26 cellular contexts compared by ENCODE assay signal in the genomic region with DNA sequence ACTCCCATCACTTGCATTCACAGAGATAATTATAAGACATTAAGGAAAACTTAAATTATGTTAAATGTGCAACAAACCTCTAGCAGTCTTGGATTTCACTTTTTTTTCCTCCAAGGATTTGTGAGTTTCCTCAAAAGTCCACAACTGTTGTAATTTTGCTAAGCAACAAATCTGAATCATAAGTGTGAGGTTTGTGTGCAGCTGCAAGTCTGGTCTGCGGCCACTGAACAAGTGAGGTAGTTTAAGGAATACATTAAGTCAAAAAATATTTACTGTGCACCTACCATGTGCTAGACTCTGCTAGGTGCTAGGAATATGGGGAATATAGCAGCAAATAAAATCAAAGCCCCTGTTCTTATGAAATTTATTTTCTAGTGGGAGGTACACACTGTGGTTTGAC.
"Had no signal": no experiment of that assay in that cellular context is flagged by ENCODE, and none has a peak within 500 bp of the region (broad histone marks: within the 10 kb centered on the region; RNA-seq: fewer than 3 reads in every experiment).

No MANE protein-coding gene starts in this region.

- ATAC-seq: activated CD8-positive, alpha-beta T cell treated with anti-CD3 and anti-CD28 coated beads, Interleukin-2, amount 10 ng/mL, durations not matched to agents 7 days and 5 days; activated naive CD8-positive, alpha-beta T cell treated with anti-CD3 and anti-CD28 coated beads, Interleukin-2, amount 50 U/mL, for 24 hours; body of pancreas; left cardiac atrium; SK-N-SH treated with all-trans-retinoic acid at 6 μM for 48 hours; T-cell had no signal

- H3K27ac ChIP-seq: body of pancreas, stomach, testis, upper lobe of left lung, WERI-Rb-1 had no signal

- H3K9me3 Mint-ChIP-seq: activated CD4-positive, alpha-beta T cell treated with anti-CD3 and anti-CD28 coated beads, Interleukin-2, amount 10 ng/mL, durations not matched to agents 7 days and 5 days; activated naive CD8-positive, alpha-beta T cell treated with anti-CD3 and anti-CD28 coated beads, Interleukin-2, amount 50 U/mL, for 24 hours; T-cell; T-helper 2 cell treated with Interferon-gamma antibody and Interleukin-4, amounts not matched to agents 5 μg/mL and 100 μg/mL, for 36 hours had no signal

- H3K4me3 ChIP-seq: body of pancreas, stomach, testis, upper lobe of left lung had no signal

- DNase-seq: activated CD4-positive, alpha-beta T cell treated with anti-CD3 and anti-CD28 coated beads, Interleukin-2, amount 10 ng/mL, durations not matched to agents 7 days and 5 days; activated CD4-positive, CD25-positive, alpha-beta regulatory T cell treated with anti-CD3 and anti-CD28 coated beads, Interleukin-2, amount 50 U/mL, for 72 hours; activated CD8-positive, alpha-beta T cell treated with anti-CD3 and anti-CD28 coated beads, Interleukin-2, amount 10 ng/mL, durations not matched to agents 7 days and 5 days; activated gamma-delta T cell; activated naive CD4-positive, alpha-beta T cell treated with anti-CD3 and anti-CD28 coated beads, Interleukin-2, amount 50 U/mL, for 16 hours; activated naive CD8-positive, alpha-beta T cell treated with anti-CD3 and anti-CD28 coated beads, Interleukin-2, amount 50 U/mL, for 24 hours; body of pancreas; caudate nucleus; dermis blood vessel endothelial cell; effector CD8-positive, alpha-beta T cell; hippocampal formation; left cardiac atrium; posterior cingulate gyrus; retina; stimulated activated CD4-positive, alpha-beta T cell treated with anti-CD3 and anti-CD28 coated beads, Interleukin-12 subunit alpha, Interleukin-12 subunit beta, amount 100 ng/mL, for 4 hours; stomach; T-cell; testis; upper lobe of left lung; WERI-Rb-1 had no signal

- H3K36me3 ChIP-seq: stomach, upper lobe of left lung, WERI-Rb-1 had no signal

- FAIRE-seq: frontal cortex had no signal

- H3K4me3 Mint-ChIP-seq: activated CD4-positive, alpha-beta T cell treated with anti-CD3 and anti-CD28 coated beads, Interleukin-2, amount 10 ng/mL, durations not matched to agents 7 days and 5 days; activated CD8-positive, alpha-beta T cell treated with anti-CD3 and anti-CD28 coated beads, Interleukin-2, amount 10 ng/mL, durations not matched to agents 7 days and 5 days; activated naive CD8-positive, alpha-beta T cell treated with anti-CD3 and anti-CD28 coated beads, Interleukin-2, amount 50 U/mL, for 24 hours; activated T-helper 1 cell treated with anti-CD3 and anti-CD28 coated beads, Interleukin-12 subunit alpha, Interleukin-12 subunit beta, Interleukin-2, Interleukin-4 antibody, amounts not matched to agents 30 ng/mL and 10 ng/mL and 1 ng/mL, durations not matched to agents 14 hours and 24 hours and 36 hours; memory B cell; nephron; T-cell; T-helper 2 cell treated with Interferon-gamma antibody and Interleukin-4, amounts not matched to agents 5 μg/mL and 100 μg/mL, for 36 hours had no signal

- H3K4me1 Mint-ChIP-seq: activated CD4-positive, alpha-beta T cell treated with anti-CD3 and anti-CD28 coated beads, Interleukin-2, amount 10 ng/mL, durations not matched to agents 7 days and 5 days had no signal

- H3K27me3 ChIP-seq: body of pancreas, stomach, testis, upper lobe of left lung had no signal

- H3K27ac Mint-ChIP-seq: activated CD4-positive, alpha-beta T cell treated with anti-CD3 and anti-CD28 coated beads, Interleukin-2, amount 10 ng/mL, durations not matched to agents 7 days and 5 days; activated CD8-positive, alpha-beta T cell treated with anti-CD3 and anti-CD28 coated beads, Interleukin-2, amount 10 ng/mL, durations not matched to agents 7 days and 5 days; activated naive CD8-positive, alpha-beta T cell treated with anti-CD3 and anti-CD28 coated beads, Interleukin-2, amount 50 U/mL, for 24 hours; activated T-helper 1 cell treated with anti-CD3 and anti-CD28 coated beads, Interleukin-12 subunit alpha, Interleukin-12 subunit beta, Interleukin-2, Interleukin-4 antibody, amounts not matched to agents 30 ng/mL and 10 ng/mL and 1 ng/mL, durations not matched to agents 14 hours and 24 hours and 36 hours; memory B cell; nephron; T-cell; T-helper 2 cell treated with Interferon-gamma antibody and Interleukin-4, amounts not matched to agents 5 μg/mL and 100 μg/mL, for 36 hours had no signal

- H3K9me3 ChIP-seq: body of pancreas, stomach, testis, upper lobe of left lung had no signal

- H3K4me1 ChIP-seq: body of pancreas, stomach, testis had no signal

- H3K27me3 Mint-ChIP-seq: activated CD4-positive, alpha-beta T cell treated with anti-CD3 and anti-CD28 coated beads, Interleukin-2, amount 10 ng/mL, durations not matched to agents 7 days and 5 days; activated naive CD8-positive, alpha-beta T cell treated with anti-CD3 and anti-CD28 coated beads, Interleukin-2, amount 50 U/mL, for 24 hours; memory B cell; T-cell had no signal
